ENCODE assay signal across 23 cellular contexts in genomic region chr9:137037035-137037434, GRCh38. TPM values are rescaled to one million over a fixed set of nuclear protein-coding genes. Genes with fewer than 3 reads are reported as not detected.
"Had no signal": no experiment of that assay in that cellular context is flagged by ENCODE, and none has a peak within 500 bp of the region (broad histone marks: within the 10 kb centered on the region; RNA-seq: fewer than 3 reads in every experiment).

No MANE protein-coding gene starts in this region.

- H3K27ac ChIP-seq: SJCRH30 had no signal

- H3K4me3 ChIP-seq: SJCRH30 had no signal

- DNase-seq: IMR-90; MV-4-11; NCI-H1048; NCI-H1105; NCI-H1417; NCI-H1436 treated with DMSO at 0.1 percent for 48 hours; NCI-H1694; NCI-H187 treated with DMSO at 0.1 percent for 48 hours; NCI-H2029 treated with DMSO at 0.1 percent for 48 hours; NCI-H2171 treated with DMSO at 0.1 percent for 48 hours; NCI-H345; NCI-H446 treated with DMSO at 0.1 percent for 48 hours; NCI-H510A treated with DMSO at 0.1 percent for 48 hours; NCI-H526 treated with DMSO at 0.1 percent for 48 hours; NCI-H748 treated with DMSO at 0.1 percent for 48 hours; NK-92 treated with Interleukin-12 subunit alpha and Interleukin-12 subunit beta, amount 100 ng/mL, for 24 hours; PC-3; SHP77 treated with DMSO at 0.1 percent for 48 hours; SJCRH30 had no signal

- ATAC-seq: Panc1, PC-3, Right ventricle myocardium inferior, SK-N-SH treated with all-trans-retinoic acid at 6 μM for 48 hours had no signal

- H3K9me3 ChIP-seq: SJCRH30 had no signal

- H3K4me1 ChIP-seq: SJCRH30 had no signal

- H3K36me3 ChIP-seq: SJCRH30 had no signal

RNA-seq across cellular contexts. Expression of gene FUT7, which starts 5.1 kb away (rescaled TPM):
- total RNA-seq: IMR-90, LHCN-M2, PC-3, SJCRH30 had no signal
- polyA plus RNA-seq: IMR-90 had no signal

RNA-seq across cellular contexts. Expression of gene ENTPD2, which starts 16.8 kb away (rescaled TPM):
- total RNA-seq: IMR-90, LHCN-M2 had no signal
- polyA plus RNA-seq: IMR-90 had no signal
